1 cellular context compared by ENCODE assay signal in the genomic region with DNA sequence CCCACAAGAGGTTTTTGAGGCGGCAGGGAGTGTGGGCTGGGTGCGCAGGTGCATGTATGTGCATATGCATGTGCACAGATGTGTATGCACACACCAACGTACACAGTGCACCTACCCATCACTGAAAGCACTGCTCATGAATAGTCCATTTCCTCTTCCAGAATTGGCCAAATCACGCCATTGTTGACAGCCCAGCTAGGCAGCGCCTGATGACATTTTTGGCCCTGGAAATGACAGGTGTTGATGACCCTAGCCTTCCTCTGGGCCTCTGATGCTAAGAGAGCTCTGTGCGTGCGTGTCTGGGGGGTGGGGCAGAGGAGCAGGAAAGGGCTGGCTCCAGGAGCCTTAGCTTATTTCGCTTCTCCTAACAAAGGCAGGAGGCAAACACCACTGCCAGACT.
TF ChIP-seq lines count a peak whose summit lies in the region.

No MANE protein-coding gene starts in this region.

TF ChIP-seq in GM12878, 131 proteins besides CTCF, POLR2A, EP300 and RAD21 (continued from another document):
- TF ChIP-seq, protein P1, sequence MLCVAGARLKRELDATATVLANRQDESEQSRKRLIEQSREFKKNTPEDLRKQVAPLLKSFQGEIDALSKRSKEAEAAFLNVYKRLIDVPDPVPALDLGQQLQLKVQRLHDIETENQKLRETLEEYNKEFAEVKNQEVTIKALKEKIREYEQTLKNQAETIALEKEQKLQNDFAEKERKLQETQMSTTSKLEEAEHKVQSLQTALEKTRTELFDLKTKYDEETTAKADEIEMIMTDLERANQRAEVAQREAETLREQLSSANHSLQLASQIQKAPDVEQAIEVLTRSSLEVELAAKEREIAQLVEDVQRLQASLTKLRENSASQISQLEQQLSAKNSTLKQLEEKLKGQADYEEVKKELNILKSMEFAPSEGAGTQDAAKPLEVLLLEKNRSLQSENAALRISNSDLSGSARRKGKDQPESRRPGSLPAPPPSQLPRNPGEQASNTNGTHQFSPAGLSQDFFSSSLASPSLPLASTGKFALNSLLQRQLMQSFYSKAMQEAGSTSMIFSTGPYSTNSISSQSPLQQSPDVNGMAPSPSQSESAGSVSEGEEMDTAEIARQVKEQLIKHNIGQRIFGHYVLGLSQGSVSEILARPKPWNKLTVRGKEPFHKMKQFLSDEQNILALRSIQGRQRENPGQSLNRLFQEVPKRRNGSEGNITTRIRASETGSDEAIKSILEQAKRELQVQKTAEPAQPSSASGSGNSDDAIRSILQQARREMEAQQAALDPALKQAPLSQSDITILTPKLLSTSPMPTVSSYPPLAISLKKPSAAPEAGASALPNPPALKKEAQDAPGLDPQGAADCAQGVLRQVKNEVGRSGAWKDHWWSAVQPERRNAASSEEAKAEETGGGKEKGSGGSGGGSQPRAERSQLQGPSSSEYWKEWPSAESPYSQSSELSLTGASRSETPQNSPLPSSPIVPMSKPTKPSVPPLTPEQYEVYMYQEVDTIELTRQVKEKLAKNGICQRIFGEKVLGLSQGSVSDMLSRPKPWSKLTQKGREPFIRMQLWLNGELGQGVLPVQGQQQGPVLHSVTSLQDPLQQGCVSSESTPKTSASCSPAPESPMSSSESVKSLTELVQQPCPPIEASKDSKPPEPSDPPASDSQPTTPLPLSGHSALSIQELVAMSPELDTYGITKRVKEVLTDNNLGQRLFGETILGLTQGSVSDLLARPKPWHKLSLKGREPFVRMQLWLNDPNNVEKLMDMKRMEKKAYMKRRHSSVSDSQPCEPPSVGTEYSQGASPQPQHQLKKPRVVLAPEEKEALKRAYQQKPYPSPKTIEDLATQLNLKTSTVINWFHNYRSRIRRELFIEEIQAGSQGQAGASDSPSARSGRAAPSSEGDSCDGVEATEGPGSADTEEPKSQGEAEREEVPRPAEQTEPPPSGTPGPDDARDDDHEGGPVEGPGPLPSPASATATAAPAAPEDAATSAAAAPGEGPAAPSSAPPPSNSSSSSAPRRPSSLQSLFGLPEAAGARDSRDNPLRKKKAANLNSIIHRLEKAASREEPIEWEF (IDR thresholded peaks at IDR 0.05; ENCODE audit: insufficient replicate concordance, low read depth, low read length) = no peak
- no peak for TF ChIP-seq SIN3A (IDR thresholded peaks at IDR 0.05; ENCODE audit: low read depth, low read length)
- TF ChIP-seq SRF (IDR thresholded peaks at IDR 0.05; ENCODE audit: low read depth in 2 of 2, low read length in 2 of 2) = no peak
- TF ChIP-seq ZSCAN29 (IDR thresholded peaks at IDR 0.05) = no peak
- no peak for TF ChIP-seq NR2C1 (IDR thresholded peaks at IDR 0.05)
- TF ChIP-seq SPI1 (IDR thresholded peaks at IDR 0.05; ENCODE audit: borderline replicate concordance, insufficient read depth, low read depth, low read length) = peak; percentile 19; the same call in 1 of the 2 replicates
- TF ChIP-seq, protein P2, sequence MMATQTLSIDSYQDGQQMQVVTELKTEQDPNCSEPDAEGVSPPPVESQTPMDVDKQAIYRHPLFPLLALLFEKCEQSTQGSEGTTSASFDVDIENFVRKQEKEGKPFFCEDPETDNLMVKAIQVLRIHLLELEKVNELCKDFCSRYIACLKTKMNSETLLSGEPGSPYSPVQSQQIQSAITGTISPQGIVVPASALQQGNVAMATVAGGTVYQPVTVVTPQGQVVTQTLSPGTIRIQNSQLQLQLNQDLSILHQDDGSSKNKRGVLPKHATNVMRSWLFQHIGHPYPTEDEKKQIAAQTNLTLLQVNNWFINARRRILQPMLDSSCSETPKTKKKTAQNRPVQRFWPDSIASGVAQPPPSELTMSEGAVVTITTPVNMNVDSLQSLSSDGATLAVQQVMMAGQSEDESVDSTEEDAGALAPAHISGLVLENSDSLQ (IDR thresholded peaks at IDR 0.05) = peak; percentile 18; the same call in 1 of the 2 replicates
- TF ChIP-seq, protein P3, sequence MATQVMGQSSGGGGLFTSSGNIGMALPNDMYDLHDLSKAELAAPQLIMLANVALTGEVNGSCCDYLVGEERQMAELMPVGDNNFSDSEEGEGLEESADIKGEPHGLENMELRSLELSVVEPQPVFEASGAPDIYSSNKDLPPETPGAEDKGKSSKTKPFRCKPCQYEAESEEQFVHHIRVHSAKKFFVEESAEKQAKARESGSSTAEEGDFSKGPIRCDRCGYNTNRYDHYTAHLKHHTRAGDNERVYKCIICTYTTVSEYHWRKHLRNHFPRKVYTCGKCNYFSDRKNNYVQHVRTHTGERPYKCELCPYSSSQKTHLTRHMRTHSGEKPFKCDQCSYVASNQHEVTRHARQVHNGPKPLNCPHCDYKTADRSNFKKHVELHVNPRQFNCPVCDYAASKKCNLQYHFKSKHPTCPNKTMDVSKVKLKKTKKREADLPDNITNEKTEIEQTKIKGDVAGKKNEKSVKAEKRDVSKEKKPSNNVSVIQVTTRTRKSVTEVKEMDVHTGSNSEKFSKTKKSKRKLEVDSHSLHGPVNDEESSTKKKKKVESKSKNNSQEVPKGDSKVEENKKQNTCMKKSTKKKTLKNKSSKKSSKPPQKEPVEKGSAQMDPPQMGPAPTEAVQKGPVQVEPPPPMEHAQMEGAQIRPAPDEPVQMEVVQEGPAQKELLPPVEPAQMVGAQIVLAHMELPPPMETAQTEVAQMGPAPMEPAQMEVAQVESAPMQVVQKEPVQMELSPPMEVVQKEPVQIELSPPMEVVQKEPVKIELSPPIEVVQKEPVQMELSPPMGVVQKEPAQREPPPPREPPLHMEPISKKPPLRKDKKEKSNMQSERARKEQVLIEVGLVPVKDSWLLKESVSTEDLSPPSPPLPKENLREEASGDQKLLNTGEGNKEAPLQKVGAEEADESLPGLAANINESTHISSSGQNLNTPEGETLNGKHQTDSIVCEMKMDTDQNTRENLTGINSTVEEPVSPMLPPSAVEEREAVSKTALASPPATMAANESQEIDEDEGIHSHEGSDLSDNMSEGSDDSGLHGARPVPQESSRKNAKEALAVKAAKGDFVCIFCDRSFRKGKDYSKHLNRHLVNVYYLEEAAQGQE (IDR thresholded peaks at IDR 0.05; ENCODE audit: low read depth, low read length) = no peak
- 0 out of 4 replicates have a peak, but pooled peaks of 1 of the 2 experiments have one; percentile 18 for TF ChIP-seq BHLHE40 (IDR thresholded peaks at IDR 0.05; ENCODE audit: borderline replicate concordance in 1 of 2, low read depth in 2 of 2, low read length in 1 of 2)
- no peak for TF ChIP-seq PML (IDR thresholded peaks at IDR 0.05; ENCODE audit: low read length)
- TF ChIP-seq POU2F2 (IDR thresholded peaks at IDR 0.05; ENCODE audit: borderline replicate concordance, low read depth, low read length) = peak; percentile 73; the same call in 1 of the 3 replicates
- TF ChIP-seq MEF2A (IDR thresholded peaks at IDR 0.05; ENCODE audit: insufficient read depth, low read depth, low read length) = no peak
- TF ChIP-seq IKZF1 (conservative IDR thresholded peaks at IDR 0.05) = no peak
- TF ChIP-seq, protein P4, sequence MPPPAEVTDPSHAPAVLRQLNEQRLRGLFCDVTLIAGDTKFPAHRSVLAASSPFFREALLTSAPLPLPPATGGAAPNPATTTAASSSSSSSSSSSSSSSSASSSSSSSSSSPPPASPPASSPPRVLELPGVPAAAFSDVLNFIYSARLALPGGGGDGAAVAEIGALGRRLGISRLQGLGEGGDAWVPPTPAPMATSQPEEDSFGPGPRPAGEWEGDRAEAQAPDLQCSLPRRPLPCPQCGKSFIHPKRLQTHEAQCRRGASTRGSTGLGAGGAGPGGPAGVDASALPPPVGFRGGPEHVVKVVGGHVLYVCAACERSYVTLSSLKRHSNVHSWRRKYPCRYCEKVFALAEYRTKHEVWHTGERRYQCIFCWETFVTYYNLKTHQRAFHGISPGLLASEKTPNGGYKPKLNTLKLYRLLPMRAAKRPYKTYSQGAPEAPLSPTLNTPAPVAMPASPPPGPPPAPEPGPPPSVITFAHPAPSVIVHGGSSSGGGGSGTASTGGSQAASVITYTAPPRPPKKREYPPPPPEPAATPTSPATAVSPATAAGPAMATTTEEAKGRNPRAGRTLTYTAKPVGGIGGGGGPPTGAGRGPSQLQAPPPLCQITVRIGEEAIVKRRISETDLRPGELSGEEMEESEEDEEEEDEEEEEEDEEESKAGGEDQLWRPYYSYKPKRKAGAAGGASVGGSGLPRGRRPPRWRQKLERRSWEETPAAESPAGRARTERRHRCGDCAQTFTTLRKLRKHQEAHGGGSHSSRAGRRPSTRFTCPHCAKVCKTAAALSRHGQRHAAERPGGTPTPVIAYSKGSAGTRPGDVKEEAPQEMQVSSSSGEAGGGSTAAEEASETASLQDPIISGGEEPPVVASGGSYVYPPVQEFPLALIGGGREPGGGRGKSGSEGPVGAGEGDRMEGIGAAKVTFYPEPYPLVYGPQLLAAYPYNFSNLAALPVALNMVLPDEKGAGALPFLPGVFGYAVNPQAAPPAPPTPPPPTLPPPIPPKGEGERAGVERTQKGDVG (CRISPR knock-in tag; IDR thresholded peaks at IDR 0.05) = no peak
- TF ChIP-seq NRF1 (conservative IDR thresholded peaks at IDR 0.05; ENCODE audit: low read depth, low read length) = no peak
- 0 out of 2 replicates have a peak, but pooled peaks have one; percentile 23 for TF ChIP-seq TCF3 (IDR thresholded peaks at IDR 0.05; ENCODE audit: borderline replicate concordance, insufficient read depth, low read depth, low read length)
- TF ChIP-seq ATF7 (IDR thresholded peaks at IDR 0.05; ENCODE audit: low read depth) = no peak
- TF ChIP-seq FOXK2 (IDR thresholded peaks at IDR 0.05) = no peak
- peak; percentile 19; the same call in 1 of the 2 replicates for TF ChIP-seq PAX5 (IDR thresholded peaks at IDR 0.05; ENCODE audit: borderline replicate concordance, low read depth, low read length)
